Comparison of ENCODE assay signal across 7 cellular contexts in genomic region chr6:44219053-44219814, GRCh38. TPM values are rescaled to one million over a fixed set of nuclear protein-coding genes. Genes with fewer than 3 reads are reported as not detected.
A peak's percentile ranks its signal among the peaks of the same experiment; 100 is the strongest.
DNase-seq lines count a peak whose midpoint lies in the region; ATAC-seq and TF ChIP-seq lines count a peak whose summit lies in the region.

No MANE protein-coding gene starts in this region.

- intact Hi-C loops in right lobe of liver (cut with DNase I) (no loop called here), stomach (cut with DNase I; ENCODE audit: low total_unique reads) (no loop called here)

- H3K4me1 ChIP-seq in right lobe of liver (peaks cover 6 to 64% (median 35%) of the 10 kb centered on the region in 4 donors), stomach (peaks cover 73 to 82% (median 79%) of the 10 kb centered on the region in 4 donors)

- H3K9me3 ChIP-seq in right lobe of liver, result no peaks in the 10 kb centered on the region
- no peaks in the 10 kb centered on the region for H3K9me3 ChIP-seq in stomach

- ATAC-seq in GM19397 (IDR thresholded peaks at IDR 0.05; ENCODE audit: unreplicated experiment) (peak; percentile 55), HG03565 (IDR thresholded peaks at IDR 0.05; ENCODE audit: unreplicated experiment) (peak; percentile 35), right lobe of liver (peak; percentile 54 to 67 (median 58))

- TF ChIP-seq CTCF in right lobe of liver (IDR thresholded peaks at IDR 0.05), result no peak
- TF ChIP-seq CTCF in stomach (IDR thresholded peaks at IDR 0.05), result no peak

- H3K36me3 ChIP-seq in right lobe of liver (no peaks in the 10 kb centered on the region), stomach (no peaks in the 10 kb centered on the region)

- H3K27me3 ChIP-seq in right lobe of liver (no peaks in the 10 kb centered on the region), stomach (no peaks in the 10 kb centered on the region)

- WGBS in right lobe of liver (ENCODE audit: insufficient coverage, low coverage, low lambda C conversion rate, missing lambda C conversion rate), result 4% methylated on average over 7 of the region's 45 CpGs
- 1 to 8% (median 1%) methylated on average over 17 to 45 of the region's 45 CpGs for WGBS in stomach, 5 donors

- TF ChIP-seq EP300 in stomach (IDR thresholded peaks at IDR 0.05), result no peak

- H3K27ac ChIP-seq in right lobe of liver (peak overlapping the region; percentile 53 to 84 (median 67)), stomach (peak overlapping the region; percentile 92 to 99 (median 95))

- DNase-seq in Daoy (ENCODE audit: low read depth) (peak; percentile 68), SHP77 (lab: John Stamatoyannopoulos, UW) (peak; percentile 65 to 68), ecto neural progenitor cell (ENCODE audit: low spot score) (peak; percentile 95), right lobe of liver (peak; percentile 83 to 89 (median 88)), stomach (peak; percentile 88)

- peak overlapping the region; percentile 35 to 49 (median 49) for H3K4me3 ChIP-seq in right lobe of liver
- H3K4me3 ChIP-seq in stomach, result peak overlapping the region; percentile 49 to 64 (median 62)

- TF ChIP-seq POLR2A in right lobe of liver (IDR thresholded peaks at IDR 0.05), result peak; percentile 61
- peak in 1 of 4 donors; percentile 53 for TF ChIP-seq POLR2A in stomach (IDR thresholded peaks at IDR 0.05)

RNA-seq across cellular contexts. Expression of gene MYMX, which starts 2.5 kb away (rescaled TPM):
- not detected in 2 replicates for total RNA-seq in Daoy (2014; rRNA removed; shearing (Covaris generic))
- total RNA-seq in right lobe of liver (not detected), stomach (not detected)
- polyA plus RNA-seq in stomach, result 1 to 10 TPM in 1 of 3 donors, under 1 TPM in 1, not detected in 1; 0.95 to 3.4 TPM

RNA-seq across cellular contexts. Expression of gene SLC29A1, which starts 4.2 kb away (rescaled TPM):
- 14.7 and 20.4 TPM in 2 replicates for total RNA-seq in Daoy (2014; rRNA removed; shearing (Covaris generic))
- total RNA-seq in right lobe of liver (10 to 100 TPM; 27.4 to 51.3 (median 31.4) TPM), stomach (100 to 1,000 TPM in 2 of 5 donors, 10 to 100 TPM in 3; 26.4 to 217 (median 77.4) TPM)
- polyA plus RNA-seq in stomach, result 10 to 100 TPM; 22.6 to 33.5 (median 29.0) TPM

RNA-seq across cellular contexts. Expression of gene HSP90AB1, which starts 27.7 kb away (rescaled TPM):
- 2,636 and 2,780 TPM in 2 replicates for total RNA-seq in Daoy (2014; rRNA removed; shearing (Covaris generic))
- total RNA-seq in right lobe of liver, result 100 to 1,000 TPM; 183 to 566 (median 345) TPM
- total RNA-seq in stomach, result 100 to 1,000 TPM; 168 to 414 (median 370) TPM
- 100 to 1,000 TPM; 267 to 549 (median 348) TPM for polyA plus RNA-seq in stomach

RNA-seq across cellular contexts. Expression of gene SLC35B2, which starts 38.1 kb away (rescaled TPM):
- 86.8 and 92.8 TPM in 2 replicates for total RNA-seq in Daoy (2014; rRNA removed; shearing (Covaris generic))
- 10 to 100 TPM; 15.1 to 29.0 (median 20.9) TPM for total RNA-seq in right lobe of liver
- total RNA-seq in stomach, result 10 to 100 TPM in 4 of 5 donors, 1 to 10 TPM in 1; 1.4 to 60.1 (median 27.0) TPM
- 10 to 100 TPM in 2 of 3 donors, 1 to 10 TPM in 1; 7.3 to 17.2 (median 16.6) TPM for polyA plus RNA-seq in stomach

RNA-seq across cellular contexts. Expression of gene NFKBIE, which starts 46.1 kb away (rescaled TPM):
- total RNA-seq in Daoy (2014; rRNA removed; shearing (Covaris generic)), result 42.3 and 56.3 TPM in 2 replicates
- 10 to 100 TPM in 3 of 6 experiments, 1 to 10 TPM in 3; 2.5 to 30.2 (median 10.8) TPM for total RNA-seq in right lobe of liver
- total RNA-seq in stomach, result 10 to 100 TPM in 1 of 5 donors, 1 to 10 TPM in 1, under 1 TPM in 1, not detected in 2; 0.89 to 23.5 (median 3.5) TPM
- polyA plus RNA-seq in stomach, result 10 to 100 TPM in 2 of 3 donors, 1 to 10 TPM in 1; 9.9 to 14.2 (median 10.6) TPM

Comparison
In these comparisons a context has a peak if more than half of its experiments do, and no peak if none do; other contexts are left out.
1. Peak in every context shown above with its lines: DNase-seq, ATAC-seq, H3K4me3 ChIP-seq and H3K27ac ChIP-seq.